20 cellular contexts compared by ENCODE assay signal in the genomic region with DNA sequence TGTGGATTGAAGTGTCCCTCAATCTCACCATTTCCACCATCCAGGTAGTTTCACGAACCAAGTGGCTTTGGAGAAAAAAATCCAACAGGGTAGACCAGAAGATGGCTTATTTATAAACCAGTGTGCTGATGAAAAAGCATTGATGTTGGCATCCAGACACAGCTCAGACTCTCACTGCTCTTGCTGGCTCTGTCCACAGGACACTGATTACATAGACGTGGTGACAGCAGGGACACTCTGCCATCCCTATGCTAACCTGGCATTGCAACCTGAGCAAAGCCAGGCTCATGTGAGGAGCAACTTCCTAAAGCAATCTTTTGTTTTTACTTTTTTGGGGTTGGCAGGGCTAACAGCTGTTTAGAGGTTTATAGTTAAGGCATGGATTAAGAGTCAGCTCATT.
DNase-seq lines count a peak whose midpoint lies in the region; ATAC-seq and FAIRE-seq lines count a peak whose summit lies in the region.
"Had no signal": no experiment of that assay in that cellular context is flagged by ENCODE, and none has a peak within 500 bp of the region (broad histone marks: within the 10 kb centered on the region; RNA-seq: fewer than 3 reads in every experiment).

No MANE protein-coding gene starts in this region.

- no peak overlapping the region for H2AK5ac ChIP-seq in mesenchymal stem cell (ENCODE audit: low read length, severe bottlenecking)

- no peak overlapping the region for H2AFZ ChIP-seq in mesenchymal stem cell (ENCODE audit: low read depth, low read length)
- H2AFZ ChIP-seq: GM23338 had no signal

- no peak overlapping the region for H3K23ac ChIP-seq in mesenchymal stem cell (ENCODE audit: low read length in 2 of 2)

- DNase-seq in NCI-H524 treated with DMSO at 0.1 percent for 48 hours (lab: John Stamatoyannopoulos, UW), result peak; percentile 2
- no peak for DNase-seq in NCI-H524 (lab: John Stamatoyannopoulos, UW)
- DNase-seq in GM19239 (ENCODE audit: insufficient read length, low spot score), result no peak
- DNase-seq in left cardiac atrium, result no peak
- DNase-seq in mesenchymal stem cell, result no peak
- DNase-seq: CD8-positive, alpha-beta T cell; COR-L47; DMS153; DMS79 treated with DMSO at 0.1 percent for 48 hours; EL; H7 had no signal

- peak; percentile 51 to 80 for ATAC-seq in left cardiac atrium
- no peak for ATAC-seq in HG03175 (IDR thresholded peaks at IDR 0.05; ENCODE audit: unreplicated experiment)
- ATAC-seq in HG02973 (IDR thresholded peaks at IDR 0.05; ENCODE audit: unreplicated experiment), result no peak
- ATAC-seq in HG03108 (IDR thresholded peaks at IDR 0.05; ENCODE audit: unreplicated experiment), result no peak
- ATAC-seq: CD8-positive, alpha-beta T cell; GM23338 had no signal

- no peaks in the 10 kb centered on the region for H3K79me1 ChIP-seq in mesenchymal stem cell (replicated peaks; ENCODE audit: low read length, poor library complexity, severe bottlenecking)

- H3K4me2 ChIP-seq in mesenchymal stem cell (ENCODE audit: low read length, poor library complexity, severe bottlenecking), result no peak overlapping the region
- H3K4me2 ChIP-seq: GM23338 had no signal

- H3K4ac ChIP-seq in mesenchymal stem cell (ENCODE audit: low read depth in 1 of 2, low read length in 2 of 2), result no peak overlapping the region

- H3K9ac ChIP-seq in mesenchymal stem cell (ENCODE audit: low read length), result no peak overlapping the region

- H2BK12ac ChIP-seq in mesenchymal stem cell (ENCODE audit: low read length in 2 of 2), result peak overlapping the region in 1 of 2 experiments; percentile 2

- FAIRE-seq in GM19239 (lab: Jason Lieb, UNC), result peak; percentile 21
- FAIRE-seq: D721Med, G401.6, GM12891 had no signal

- H4K91ac ChIP-seq in mesenchymal stem cell (ENCODE audit: low read length), result peak overlapping the region; percentile 70

- H2BK5ac ChIP-seq in mesenchymal stem cell (ENCODE audit: low read depth, low read length, poor library complexity, severe bottlenecking), result no peak overlapping the region

- H3K9me3 ChIP-seq in mesenchymal stem cell (ENCODE audit: control insufficient read depth, low read length), result no peaks in the 10 kb centered on the region

- H3K27ac ChIP-seq in mesenchymal stem cell (ENCODE audit: low read length, poor library complexity, severe bottlenecking), result no peak overlapping the region
- H3K27ac ChIP-seq: 22Rv1, HL-60 had no signal

- H2BK120ac ChIP-seq in mesenchymal stem cell (ENCODE audit: low read depth, low read length), result no peak overlapping the region

- H2BK15ac ChIP-seq in mesenchymal stem cell (ENCODE audit: low read depth, poor library complexity, severe bottlenecking), result no peak overlapping the region

- H3K4me1 ChIP-seq in mesenchymal stem cell (ENCODE audit: control insufficient read depth, insufficient read depth, low read depth, low read length), result peaks cover 3% of the 10 kb centered on the region

- peak overlapping the region; percentile 5 for H4K8ac ChIP-seq in mesenchymal stem cell (ENCODE audit: low read length)

- no peak overlapping the region for H3K18ac ChIP-seq in mesenchymal stem cell (ENCODE audit: low read depth in 1 of 2, low read length in 2 of 2)

- no peaks in the 10 kb centered on the region for H3K36me3 ChIP-seq in mesenchymal stem cell (ENCODE audit: control insufficient read depth in 1 of 2, insufficient read depth in 2 of 2, low read depth in 1 of 2, low read length in 2 of 2)

- WGBS in mesenchymal stem cell, result 85% methylated on average over 2 of the region's 2 CpGs

- no peak overlapping the region for H3K14ac ChIP-seq in mesenchymal stem cell (ENCODE audit: low read length in 2 of 2)

- intact Hi-C loops in left cardiac atrium (cut with DNase I), result no loop called here

- no peak overlapping the region for H3K4me3 ChIP-seq in mesenchymal stem cell (ENCODE audit: insufficient read depth in 1 of 2, low read depth in 1 of 2, low read length in 2 of 2)
- H3K4me3 ChIP-seq: GM23338 had no signal

- H3K27me3 ChIP-seq in mesenchymal stem cell (ENCODE audit: control insufficient read depth in 1 of 2, insufficient read depth in 1 of 2, low read length in 2 of 2), result peaks cover 0 to 10% of the 10 kb centered on the region in 2 experiments

Comparison
In these comparisons a context has a peak if more than half of its experiments do, and no peak if none do; other contexts are left out.
1. ATAC-seq: peak in left cardiac atrium (2 of 2); none in HG03175 (single experiment), HG02973 (single experiment) and HG03108 (single experiment).